21 cellular contexts compared by ENCODE assay signal in the genomic region with DNA sequence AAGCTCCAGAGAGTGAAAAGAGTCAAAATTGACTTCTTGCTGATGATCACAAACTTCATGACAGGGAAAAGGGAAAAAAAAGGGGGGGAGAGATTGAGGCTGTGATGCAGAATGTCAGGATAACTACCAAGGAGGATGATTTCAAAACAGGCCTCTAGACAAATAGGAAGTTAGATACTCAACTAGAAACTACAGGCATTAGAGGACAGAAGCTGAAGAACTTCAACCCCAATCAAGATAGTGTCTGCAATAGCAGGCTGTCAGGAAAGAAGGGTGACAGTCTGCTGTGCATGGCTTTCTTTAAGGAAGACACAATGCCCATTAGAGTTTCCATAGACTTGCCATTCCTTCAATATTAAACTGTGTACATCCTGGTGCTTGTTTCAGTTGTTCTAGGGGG.
"Had no signal": no experiment of that assay in that cellular context is flagged by ENCODE, and none has a peak within 500 bp of the region (broad histone marks: within the 10 kb centered on the region; RNA-seq: fewer than 3 reads in every experiment).

No MANE protein-coding gene starts in this region.

- FAIRE-seq: endothelial cell of umbilical vein, urothelium cell line had no signal

- ATAC-seq: heart right ventricle, left ventricle myocardium superior, mucosa of descending colon had no signal

- H3K36me3 Mint-ChIP-seq: activated naive CD4-positive, alpha-beta T cell treated with anti-CD3 and anti-CD28 coated beads, Interleukin-2, amount 50 U/mL, for 24 hours; naive B cell had no signal

- H3K4me3 ChIP-seq: ascending aorta, breast epithelium, esophagus squamous epithelium, heart right ventricle, mucosa of descending colon, thyroid gland had no signal

- H3K27me3 ChIP-seq: ascending aorta, breast epithelium, esophagus squamous epithelium, heart right ventricle, thyroid gland had no signal

- DNase-seq: activated gamma-delta T cell; cerebellar nuclear complex; effector CD8-positive, alpha-beta T cell; esophagus squamous epithelium; heart right ventricle; left ventricle myocardium superior; mucosa of descending colon; naive B cell; occipital lobe; posterior cingulate gyrus; stimulated activated CD4-positive, alpha-beta T cell treated with anti-CD3 and anti-CD28 coated beads, Interleukin-12 subunit alpha, Interleukin-12 subunit beta, amount 100 ng/mL, for 4 hours; stimulated activated CD4-positive, alpha-beta T cell treated with anti-CD3 and anti-CD28 coated beads, Interleukin-1b, Interleukin-23, amount 100 ng/mL, for 48 hours; stimulated activated CD8-positive, alpha-beta memory T cell treated with anti-CD3 and anti-CD28 coated beads, Interleukin-4, amount 100 ng/mL, for 48 hours; stimulated activated naive CD4-positive, alpha-beta T cell; thyroid gland had no signal

- H3K36me3 ChIP-seq: ascending aorta, breast epithelium, esophagus squamous epithelium, heart right ventricle, thyroid gland had no signal

- H3K27ac Mint-ChIP-seq: activated naive CD4-positive, alpha-beta T cell treated with anti-CD3 and anti-CD28 coated beads, Interleukin-2, amount 50 U/mL, for 24 hours; naive B cell; T-helper 2 cell treated with Interferon-gamma antibody and Interleukin-4, amounts not matched to agents 5 μg/mL and 100 μg/mL, for 36 hours had no signal

- H3K27ac ChIP-seq: ascending aorta, breast epithelium, esophagus squamous epithelium, heart right ventricle, thyroid gland had no signal

- H3K27me3 Mint-ChIP-seq: activated naive CD4-positive, alpha-beta T cell treated with anti-CD3 and anti-CD28 coated beads, Interleukin-2, amount 50 U/mL, for 24 hours; naive B cell had no signal

- H3K4me3 Mint-ChIP-seq: activated naive CD4-positive, alpha-beta T cell treated with anti-CD3 and anti-CD28 coated beads, Interleukin-2, amount 50 U/mL, for 24 hours; naive B cell; T-helper 2 cell treated with Interferon-gamma antibody and Interleukin-4, amounts not matched to agents 5 μg/mL and 100 μg/mL, for 36 hours had no signal

- H3K4me1 ChIP-seq: ascending aorta, breast epithelium, esophagus squamous epithelium, heart right ventricle, thyroid gland had no signal

- H3K9me3 Mint-ChIP-seq: activated naive CD4-positive, alpha-beta T cell treated with anti-CD3 and anti-CD28 coated beads, Interleukin-2, amount 50 U/mL, for 24 hours; T-helper 2 cell treated with Interferon-gamma antibody and Interleukin-4, amounts not matched to agents 5 μg/mL and 100 μg/mL, for 36 hours had no signal

- H3K9me3 ChIP-seq: ascending aorta, breast epithelium, esophagus squamous epithelium, heart right ventricle, mucosa of descending colon, thyroid gland had no signal
